Comparison of ENCODE assay signal across 9 cellular contexts in genomic region chr15:90143176-90143655, GRCh38. TPM values are rescaled to one million over a fixed set of nuclear protein-coding genes. Genes with fewer than 3 reads are reported as not detected.
DNase-seq lines count a peak whose midpoint lies in the region; ATAC-seq and TF ChIP-seq lines count a peak whose summit lies in the region.
"Had no signal": no experiment of that assay in that cellular context is flagged by ENCODE, and none has a peak within 500 bp of the region (broad histone marks: within the 10 kb centered on the region; RNA-seq: fewer than 3 reads in every experiment).

No MANE protein-coding gene starts in this region.

- peaks cover 6% of the 10 kb centered on the region for H3K36me3 Mint-ChIP-seq in activated naive CD8-positive, alpha-beta T cell treated with anti-CD3 and anti-CD28 coated beads, Interleukin-2, amount 10 ng/mL, durations not matched to agents 7 days and 5 days

- DNase-seq in A673 (ENCODE audit: low spot score) = peak; percentile 78
- peak; percentile 59 for DNase-seq in M059J (ENCODE audit: low read depth)
- peak; percentile 36 for DNase-seq in SW480 (ENCODE audit: low spot score)
- peak; percentile 72 for DNase-seq in activated naive CD8-positive, alpha-beta T cell treated with anti-CD3 and anti-CD28 coated beads, Interleukin-2, amount 10 ng/mL, durations not matched to agents 7 days and 5 days
- DNase-seq in hypothalamus (lab: John Stamatoyannopoulos, UW) = peak in 30 of 51 donors; percentile 5 to 69 (median 28)
- DNase-seq in stimulated activated CD4-positive, alpha-beta T cell treated with anti-CD3 and anti-CD28 coated beads, Interleukin-12 subunit alpha, Interleukin-12 subunit beta, amount 100 ng/mL, for 48 hours (ENCODE audit: low read depth in 2 of 3, low spot score in 1 of 3) = peak; percentile 60 to 68 (median 61)

- peak; percentile 75 for ATAC-seq in GM18502 (IDR thresholded peaks at IDR 0.05; ENCODE audit: poor library complexity, unreplicated experiment)
- ATAC-seq in activated naive CD8-positive, alpha-beta T cell treated with anti-CD3 and anti-CD28 coated beads, Interleukin-2, amount 10 ng/mL, durations not matched to agents 7 days and 5 days (ENCODE audit: low read depth) = peak; percentile 84
- ATAC-seq in GM19452 (IDR thresholded peaks at IDR 0.05; ENCODE audit: unreplicated experiment) = no peak

- no peaks in the 10 kb centered on the region for H3K27me3 ChIP-seq in A673 (replicated peaks; ENCODE audit: insufficient read depth, low read depth, low read length, poor library complexity)

- H3K36me3 ChIP-seq in A673 (ENCODE audit: insufficient read depth, low read length, poor library complexity, severe bottlenecking) = no peaks in the 10 kb centered on the region

- peak overlapping the region; percentile 70 for H3K27ac Mint-ChIP-seq in activated naive CD8-positive, alpha-beta T cell treated with anti-CD3 and anti-CD28 coated beads, Interleukin-2, amount 10 ng/mL, durations not matched to agents 7 days and 5 days

- peaks cover 1% of the 10 kb centered on the region for H3K27me3 Mint-ChIP-seq in activated naive CD8-positive, alpha-beta T cell treated with anti-CD3 and anti-CD28 coated beads, Interleukin-2, amount 10 ng/mL, durations not matched to agents 7 days and 5 days

- peak; percentile 81 for TF ChIP-seq CTCF in A673 (conservative IDR thresholded peaks at IDR 0.05; ENCODE audit: low read depth, low read length)

- CTCF ChIA-PET in A673 (lab: Charles Lee) = interaction anchor here (0.6 to 0.9 kb wide), 3 partner anchors 78 to 611 kb away, joined by 3 to 5 read pairs (median 3); no protein-coding TSS in a partner anchor

- peak overlapping the region; percentile 48 for H3K4me3 Mint-ChIP-seq in activated naive CD8-positive, alpha-beta T cell treated with anti-CD3 and anti-CD28 coated beads, Interleukin-2, amount 10 ng/mL, durations not matched to agents 7 days and 5 days

- POLR2A ChIA-PET in A673 (lab: Charles Lee; ENCODE audit: low non-redundant PET) = no interaction called here
- POLR2A ChIA-PET in activated naive CD8-positive, alpha-beta T cell treated with anti-CD3 and anti-CD28 coated beads, Interleukin-2, amount 10 ng/mL, durations not matched to agents 7 days and 5 days (lab: Charles Lee) = interaction anchor here (0.6 to 2.4 kb wide), 4 partner anchors 41 to 785 kb away, joined by 3 to 7 read pairs (median 4); partner anchors contain the start of gene IDH2

- no peaks in the 10 kb centered on the region for H3K4me1 ChIP-seq in A673 (ENCODE audit: insufficient read depth, low read length, poor library complexity, severe bottlenecking)

- peaks cover 9% of the 10 kb centered on the region for H3K9me3 Mint-ChIP-seq in activated naive CD8-positive, alpha-beta T cell treated with anti-CD3 and anti-CD28 coated beads, Interleukin-2, amount 10 ng/mL, durations not matched to agents 7 days and 5 days

- no peak overlapping the region for H3K4me3 ChIP-seq in A673 (ENCODE audit: low read depth, low read length, poor library complexity, severe bottlenecking)
- H3K4me3 ChIP-seq: skin epidermis had no signal

- H3K27ac ChIP-seq in A673 (ENCODE audit: low read depth, low read length, poor library complexity, severe bottlenecking) = no peak overlapping the region

- BruUV-seq in A673 (replicated peaks; lab: Mats Ljungman, UMichigan) = no TSS peak

- H3K9me3 ChIP-seq in A673 (ENCODE audit: low read depth, low read length, poor library complexity, severe bottlenecking) = no peaks in the 10 kb centered on the region

- intact Hi-C loops in A673 (cut with micrococcal nuclease; ENCODE audit: unreplicated experiment) = loop anchor here (1.0 to 10.0 kb wide), 3 partner anchors 79 to 792 kb away; partner anchors contain the start of genes HDDC3 and UNC45A

- peaks cover 26% of the 10 kb centered on the region for H3K4me1 Mint-ChIP-seq in activated naive CD8-positive, alpha-beta T cell treated with anti-CD3 and anti-CD28 coated beads, Interleukin-2, amount 10 ng/mL, durations not matched to agents 7 days and 5 days

RNA-seq across cellular contexts. Expression of gene IDH2, which starts 40.9 kb away (rescaled TPM):
- total RNA-seq in A673 (2021) = 99.0 and 120 TPM in 2 replicates
- 69.8 and 78.0 TPM in 2 replicates for total RNA-seq in M059J (2014; rRNA removed; shearing (Covaris generic))
- total RNA-seq in activated naive CD8-positive, alpha-beta T cell treated with anti-CD3 and anti-CD28 coated beads, Interleukin-2, amount 10 ng/mL, durations not matched to agents 7 days and 5 days = 100 to 1,000 TPM; 233 to 260 TPM

RNA-seq across cellular contexts. Expression of gene SEMA4B, which starts 57.9 kb away (rescaled TPM):
- 13.2 and 13.3 TPM in 2 replicates for total RNA-seq in A673 (2021)
- total RNA-seq in M059J (2014; rRNA removed; shearing (Covaris generic)) = 12.4 and 27.2 TPM in 2 replicates
- 10 to 100 TPM; 14.1 to 15.4 TPM for total RNA-seq in activated naive CD8-positive, alpha-beta T cell treated with anti-CD3 and anti-CD28 coated beads, Interleukin-2, amount 10 ng/mL, durations not matched to agents 7 days and 5 days

Comparison
In these comparisons a context has a peak if more than half of its experiments do, and no peak if none do; other contexts are left out.
1. DNase-seq: peak in every context shown above with its lines; median percentile 78 in A673; 72 in activated naive CD8-positive, alpha-beta T cell treated with anti-CD3 and anti-CD28 coated beads, Interleukin-2, amount 10 ng/mL, durations not matched to agents 7 days and 5 days; 61 in stimulated activated CD4-positive, alpha-beta T cell treated with anti-CD3 and anti-CD28 coated beads, Interleukin-12 subunit alpha, Interleukin-12 subunit beta, amount 100 ng/mL, for 48 hours; 59 in M059J; 36 in SW480; 28 in hypothalamus.